ENCODE assay signal across 8 cellular contexts in the genomic region with DNA sequence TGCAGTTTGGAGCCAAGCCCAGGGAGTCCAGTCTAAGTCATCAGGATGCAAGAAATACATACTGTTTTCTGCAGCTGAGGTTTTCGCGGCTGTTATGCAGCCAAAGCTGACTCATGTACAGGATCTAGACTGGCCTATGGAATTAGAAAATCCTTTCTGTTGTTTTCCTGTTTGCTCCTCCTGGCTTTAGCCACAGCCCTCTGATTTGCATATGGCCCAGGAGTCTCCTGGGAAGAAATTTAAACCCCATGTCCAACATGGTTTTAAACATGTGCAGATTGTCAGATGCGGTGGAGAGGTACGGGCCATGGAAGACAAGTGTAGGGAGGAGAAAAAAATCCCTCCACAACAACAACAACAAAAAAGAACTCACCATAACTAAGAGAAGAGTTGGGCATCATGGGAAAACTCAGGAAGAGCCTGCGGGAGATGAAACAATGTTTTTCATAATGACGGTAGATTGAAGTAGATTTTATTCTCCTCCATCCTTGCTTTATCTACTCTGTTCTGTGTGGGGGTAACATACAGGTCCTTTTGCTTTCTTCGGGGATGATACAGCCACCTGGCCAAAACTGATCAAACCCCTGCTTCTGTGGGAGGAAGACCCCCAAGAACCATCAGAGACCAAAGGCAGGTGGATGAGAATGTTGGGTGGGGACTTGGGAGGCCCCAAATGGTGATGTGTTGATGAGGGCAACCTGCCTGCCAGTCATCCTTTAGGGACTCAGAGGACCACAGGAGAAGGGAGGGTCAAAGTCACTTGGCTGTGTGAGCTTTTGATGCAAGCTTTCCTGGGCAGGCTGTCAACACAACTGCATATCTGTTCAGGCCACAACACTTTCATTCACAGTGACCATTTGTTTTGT. TPM values are rescaled to one million over a fixed set of nuclear protein-coding genes. Genes with fewer than 3 reads are reported as not detected.
DNase-seq lines count a peak whose midpoint lies in the region; ATAC-seq and TF ChIP-seq lines count a peak whose summit lies in the region.

No MANE protein-coding gene starts in this region.

- H3K27me3 ChIP-seq in lower lobe of right lung (ENCODE audit: low read depth), result no peaks in the 10 kb centered on the region

- H3K27ac ChIP-seq in lower lobe of right lung, result no peak overlapping the region

- in situ Hi-C loops in GM18951 (cut with MboI; ENCODE audit: low sequenced_read_pairs, unreplicated experiment), result no loop called here

- TF ChIP-seq CTCF in lower lobe of right lung (IDR thresholded peaks at IDR 0.05), result no peak

- peak; percentile 49 for TF ChIP-seq POLR2A in GM18951 (IDR thresholded peaks at IDR 0.05; ENCODE audit: extremely low read depth, insufficient read depth, insufficient read length)

- intact Hi-C loops in lower lobe of right lung (cut with DNase I), result no loop called here

- H3K36me3 ChIP-seq in lower lobe of right lung, result no peaks in the 10 kb centered on the region

- no peak for ATAC-seq in HG02973 (IDR thresholded peaks at IDR 0.05; ENCODE audit: unreplicated experiment)
- no peak for ATAC-seq in lower lobe of right lung
- no peak for ATAC-seq in GM18498 (IDR thresholded peaks at IDR 0.05; ENCODE audit: unreplicated experiment)

- H3K4me3 ChIP-seq in lower lobe of right lung, result no peak overlapping the region

- DNase-seq in AG08395 (ENCODE audit: low spot score) (peak; percentile 93), SW480 (ENCODE audit: low spot score) (peak; percentile 93), foreskin melanocyte (peak; percentile 74), lower lobe of right lung (no peak)
- DNase-seq in stimulated activated CD4-positive, alpha-beta T cell treated with anti-CD3 and anti-CD28 coated beads, Interleukin-4, amount 100 ng/mL, for 24 hours, result no peak

- H3K4me1 ChIP-seq in lower lobe of right lung, result peaks cover 10% of the 10 kb centered on the region

- H3K9me3 ChIP-seq in lower lobe of right lung, result no peaks in the 10 kb centered on the region

RNA-seq across cellular contexts. Expression of a gene that starts 29.8 kb away (rescaled TPM):
- total RNA-seq in lower lobe of right lung, result 41.6 TPM

Comparison
In these comparisons a context has a peak if more than half of its experiments do, and no peak if none do; other contexts are left out.
1. DNase-seq: peak in AG08395 (single experiment), SW480 (single experiment) and foreskin melanocyte (single experiment); none in stimulated activated CD4-positive, alpha-beta T cell treated with anti-CD3 and anti-CD28 coated beads, Interleukin-4, amount 100 ng/mL, for 24 hours (single experiment) and lower lobe of right lung (single experiment).